Comparison of ENCODE assay signal across 2 cellular contexts in the genomic region with DNA sequence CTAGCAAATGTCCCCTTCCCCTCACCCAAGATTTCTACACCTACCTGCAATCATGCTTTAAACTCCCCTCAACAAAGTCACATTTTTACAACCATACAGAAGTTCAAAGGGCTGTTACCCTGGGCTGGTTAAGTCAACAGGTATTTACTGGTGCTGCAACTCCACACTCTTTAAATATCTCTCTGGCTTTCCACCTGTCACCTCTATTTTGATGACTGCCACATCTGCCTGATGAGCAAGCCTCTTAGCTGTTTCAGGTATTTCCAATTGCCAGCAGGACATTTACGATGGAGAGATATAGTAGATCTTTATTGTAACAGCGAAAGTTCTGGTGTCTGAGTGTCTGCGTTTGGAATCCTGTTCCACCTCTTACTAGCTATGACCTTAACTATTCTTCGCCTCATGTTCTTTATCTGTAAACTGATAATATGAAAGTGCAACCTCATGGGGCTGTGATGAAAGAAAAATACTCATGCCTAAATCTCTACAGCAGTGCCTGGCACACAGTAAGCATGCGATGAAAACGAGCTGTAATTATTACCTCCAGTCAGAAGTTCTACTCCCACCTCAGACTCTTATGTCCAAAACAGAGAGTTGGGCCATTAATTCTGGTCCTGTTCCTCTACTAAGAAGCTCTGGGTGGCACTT.
TF ChIP-seq lines count a peak whose summit lies in the region.

No MANE protein-coding gene starts in this region.

TF ChIP-seq in HEK293, 187 proteins besides CTCF, POLR2A, EP300 and RAD21:
- TF ChIP-seq SCRT2 (tag by site-specific recombination; IDR thresholded peaks at IDR 0.05) (peak; percentile 70), ZNF391 (tag by site-specific recombination; IDR thresholded peaks at IDR 0.05; ENCODE audit: borderline replicate concordance, low read depth) (no peak)
TF ChIP-seq in HEK293: peak in this region for 1.

TF ChIP-seq in HepG2, 621 proteins besides CTCF, POLR2A, EP300 and RAD21 (continues in another document):
- TF ChIP-seq ZNF343 (CRISPR knock-in tag; IDR thresholded peaks at IDR 0.05) (no peak), AKAP8 (CRISPR knock-in tag; IDR thresholded peaks at IDR 0.05) (no peak), ZNF142 (CRISPR knock-in tag; IDR thresholded peaks at IDR 0.05) (no peak), ZGPAT (CRISPR knock-in tag; IDR thresholded peaks at IDR 0.05) (no peak), FOXM1 (CRISPR knock-in tag; IDR thresholded peaks at IDR 0.05) (no peak), TRIM22 (IDR thresholded peaks at IDR 0.05) (no peak), FOXA1 (IDR thresholded peaks at IDR 0.05) (no peak), FOXA1 (CRISPR knock-in tag; IDR thresholded peaks at IDR 0.05) (peak; percentile 60), GTF3A (CRISPR knock-in tag; conservative IDR thresholded peaks at IDR 0.05) (no peak), LCORL (IDR thresholded peaks at IDR 0.05) (no peak), LCORL (CRISPR knock-in tag; IDR thresholded peaks at IDR 0.05) (0 out of 2 replicates have a peak, but pooled peaks have one; percentile 20), ZNF644 (CRISPR knock-in tag; IDR thresholded peaks at IDR 0.05; ENCODE audit: low read depth) (no peak), ZBTB21 (CRISPR knock-in tag; IDR thresholded peaks at IDR 0.05) (no peak), ZFP90 (CRISPR knock-in tag; IDR thresholded peaks at IDR 0.05; ENCODE audit: borderline replicate concordance) (no peak), ZNF646 (CRISPR knock-in tag; IDR thresholded peaks at IDR 0.05) (no peak), EED (CRISPR knock-in tag; IDR thresholded peaks at IDR 0.05) (no peak), XRCC5 (optimal IDR thresholded peaks at IDR 0.05; ENCODE audit: low read length) (no peak), RFXAP (CRISPR knock-in tag; IDR thresholded peaks at IDR 0.05; ENCODE audit: borderline replicate concordance) (no peak), HNRNPLL (IDR thresholded peaks at IDR 0.05; ENCODE audit: low read depth, low read length, poor library complexity, severe bottlenecking) (no peak), HDAC6 (IDR thresholded peaks at IDR 0.05; ENCODE audit: low read depth, low read length) (no peak), SCMH1 (CRISPR knock-in tag; IDR thresholded peaks at IDR 0.05; ENCODE audit: borderline replicate concordance) (no peak), ZNF737 (CRISPR knock-in tag; IDR thresholded peaks at IDR 0.05; ENCODE audit: borderline replicate concordance) (no peak), CREB1 (IDR thresholded peaks at IDR 0.05) (no peak), CREB1 (CRISPR knock-in tag; IDR thresholded peaks at IDR 0.05) (0 out of 2 replicates have a peak, but pooled peaks have one; percentile 15), ZNF264 (CRISPR knock-in tag; IDR thresholded peaks at IDR 0.05) (no peak), PPARG (CRISPR knock-in tag; conservative IDR thresholded peaks at IDR 0.05) (no peak), IKZF5 (CRISPR knock-in tag; IDR thresholded peaks at IDR 0.05) (no peak), HHEX (CRISPR knock-in tag; IDR thresholded peaks at IDR 0.05) (no peak), ZNF577 (CRISPR knock-in tag; IDR thresholded peaks at IDR 0.05; ENCODE audit: borderline replicate concordance, low read depth) (no peak)
- TF ChIP-seq, protein P1, sequence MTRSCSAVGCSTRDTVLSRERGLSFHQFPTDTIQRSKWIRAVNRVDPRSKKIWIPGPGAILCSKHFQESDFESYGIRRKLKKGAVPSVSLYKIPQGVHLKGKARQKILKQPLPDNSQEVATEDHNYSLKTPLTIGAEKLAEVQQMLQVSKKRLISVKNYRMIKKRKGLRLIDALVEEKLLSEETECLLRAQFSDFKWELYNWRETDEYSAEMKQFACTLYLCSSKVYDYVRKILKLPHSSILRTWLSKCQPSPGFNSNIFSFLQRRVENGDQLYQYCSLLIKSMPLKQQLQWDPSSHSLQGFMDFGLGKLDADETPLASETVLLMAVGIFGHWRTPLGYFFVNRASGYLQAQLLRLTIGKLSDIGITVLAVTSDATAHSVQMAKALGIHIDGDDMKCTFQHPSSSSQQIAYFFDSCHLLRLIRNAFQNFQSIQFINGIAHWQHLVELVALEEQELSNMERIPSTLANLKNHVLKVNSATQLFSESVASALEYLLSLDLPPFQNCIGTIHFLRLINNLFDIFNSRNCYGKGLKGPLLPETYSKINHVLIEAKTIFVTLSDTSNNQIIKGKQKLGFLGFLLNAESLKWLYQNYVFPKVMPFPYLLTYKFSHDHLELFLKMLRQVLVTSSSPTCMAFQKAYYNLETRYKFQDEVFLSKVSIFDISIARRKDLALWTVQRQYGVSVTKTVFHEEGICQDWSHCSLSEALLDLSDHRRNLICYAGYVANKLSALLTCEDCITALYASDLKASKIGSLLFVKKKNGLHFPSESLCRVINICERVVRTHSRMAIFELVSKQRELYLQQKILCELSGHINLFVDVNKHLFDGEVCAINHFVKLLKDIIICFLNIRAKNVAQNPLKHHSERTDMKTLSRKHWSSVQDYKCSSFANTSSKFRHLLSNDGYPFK (CRISPR knock-in tag; IDR thresholded peaks at IDR 0.05; ENCODE audit: borderline replicate concordance) = no peak
- TF ChIP-seq, protein P2, sequence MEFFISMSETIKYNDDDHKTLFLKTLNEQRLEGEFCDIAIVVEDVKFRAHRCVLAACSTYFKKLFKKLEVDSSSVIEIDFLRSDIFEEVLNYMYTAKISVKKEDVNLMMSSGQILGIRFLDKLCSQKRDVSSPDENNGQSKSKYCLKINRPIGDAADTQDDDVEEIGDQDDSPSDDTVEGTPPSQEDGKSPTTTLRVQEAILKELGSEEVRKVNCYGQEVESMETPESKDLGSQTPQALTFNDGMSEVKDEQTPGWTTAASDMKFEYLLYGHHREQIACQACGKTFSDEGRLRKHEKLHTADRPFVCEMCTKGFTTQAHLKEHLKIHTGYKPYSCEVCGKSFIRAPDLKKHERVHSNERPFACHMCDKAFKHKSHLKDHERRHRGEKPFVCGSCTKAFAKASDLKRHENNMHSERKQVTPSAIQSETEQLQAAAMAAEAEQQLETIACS (CRISPR knock-in tag; IDR thresholded peaks at IDR 0.05) = no peak
- TF ChIP-seq, protein P3, sequence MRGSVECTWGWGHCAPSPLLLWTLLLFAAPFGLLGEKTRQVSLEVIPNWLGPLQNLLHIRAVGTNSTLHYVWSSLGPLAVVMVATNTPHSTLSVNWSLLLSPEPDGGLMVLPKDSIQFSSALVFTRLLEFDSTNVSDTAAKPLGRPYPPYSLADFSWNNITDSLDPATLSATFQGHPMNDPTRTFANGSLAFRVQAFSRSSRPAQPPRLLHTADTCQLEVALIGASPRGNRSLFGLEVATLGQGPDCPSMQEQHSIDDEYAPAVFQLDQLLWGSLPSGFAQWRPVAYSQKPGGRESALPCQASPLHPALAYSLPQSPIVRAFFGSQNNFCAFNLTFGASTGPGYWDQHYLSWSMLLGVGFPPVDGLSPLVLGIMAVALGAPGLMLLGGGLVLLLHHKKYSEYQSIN (CRISPR knock-in tag; IDR thresholded peaks at IDR 0.05; ENCODE audit: borderline replicate concordance) = no peak
